13 cellular contexts compared by ENCODE assay signal in genomic region chr1:234985531-234986294, GRCh38.
A peak's percentile ranks its signal among the peaks of the same experiment; 100 is the strongest.
DNase-seq lines count a peak whose midpoint lies in the region; ATAC-seq, FAIRE-seq and TF ChIP-seq lines count a peak whose summit lies in the region.
"Had no signal": no experiment of that assay in that cellular context is flagged by ENCODE, and none has a peak within 500 bp of the region (broad histone marks: within the 10 kb centered on the region; RNA-seq: fewer than 3 reads in every experiment).

No MANE protein-coding gene starts in this region.

- dilution Hi-C loops in endothelial cell of umbilical vein (cut with MboI; ENCODE audit: extremely low pct_ligation_motif_present, low sequenced_read_pairs) = loop anchor here (25.0 kb wide), 1 partner anchor 373 kb away; the partner anchor contains the start of gene IRF2BP2

- H3K9ac ChIP-seq in endothelial cell of umbilical vein (replicated peaks; ENCODE audit: extremely low read depth, insufficient read depth, low read length) = peak overlapping the region; percentile 26
- no peak overlapping the region for H3K9ac ChIP-seq in trophoblast cell (ENCODE audit: low read length)

- no peaks in the 10 kb centered on the region for H3K9me3 ChIP-seq in right cardiac atrium (ENCODE audit: control insufficient read depth, low read length)
- no peaks in the 10 kb centered on the region for H3K9me3 ChIP-seq in endothelial cell of umbilical vein (replicated peaks; ENCODE audit: control insufficient read depth, insufficient read depth, low read length)
- no peaks in the 10 kb centered on the region for H3K9me3 ChIP-seq in trophoblast cell (ENCODE audit: insufficient read depth, low read depth, low read length)
- H3K9me3 ChIP-seq in aorta (ENCODE audit: control insufficient read depth, low read length) = no peaks in the 10 kb centered on the region
- H3K9me3 ChIP-seq in HAP-1 = no peaks in the 10 kb centered on the region

- no TSS peak for BruUV-seq in endothelial cell of umbilical vein (replicated peaks; lab: Mats Ljungman, UMichigan)

- no peak for TF ChIP-seq POLR2A in endothelial cell of umbilical vein (IDR thresholded peaks at IDR 0.05; ENCODE audit: low read depth, low read length)

- H2BK120ac ChIP-seq in trophoblast cell (ENCODE audit: insufficient read depth, low read length, poor library complexity) = peak overlapping the region; percentile 95

- WGBS in right cardiac atrium = 90% methylated on average over 10 of the region's 10 CpGs
- no CpG with 5 or more reads among the region's 10 CpGs for WGBS in trophoblast cell (ENCODE audit: extremely low coverage, insufficient coverage, insufficient read length)
- WGBS in aorta, 2 donors = 92% methylated on average over 10 of the region's 10 CpGs

- H4K91ac ChIP-seq in trophoblast cell (ENCODE audit: low read depth, low read length) = peak overlapping the region; percentile 95

- H2AFZ ChIP-seq in endothelial cell of umbilical vein (ENCODE audit: low read depth, low read length) (no peak overlapping the region), trophoblast cell (ENCODE audit: insufficient read depth, low read length, poor library complexity) (no peak overlapping the region)

- H4K20me1 ChIP-seq in endothelial cell of umbilical vein (replicated peaks; ENCODE audit: control insufficient read depth, extremely low read depth, insufficient read depth, low read length) = no peaks in the 10 kb centered on the region

- in situ Hi-C loops in HAP-1 (cut with MboI; ENCODE audit: low sequenced_read_pairs) = loop anchor here (5.0 kb wide), 1 partner anchor 373 kb away; the partner anchor contains the start of gene IRF2BP2

- DNase-seq in right cardiac atrium (peak in 1 of 3 donors; percentile 73), Right ventricle myocardium inferior (ENCODE audit: missing footprints) (no peak), endothelial cell of umbilical vein (ENCODE audit: low read depth, low spot score) (no peak), trophoblast cell (no peak), aorta (peak in 1 of 2 donors; percentile 68), HAP-1 (ENCODE audit: low spot score in 2 of 2) (no peak)
- DNase-seq: activated T-cell treated with anti-CD3 and anti-CD28 coated beads, Interleukin-2, amount 50 U/mL, for 4 hours; C1 segment of cervical spinal cord; PC-3 had no signal

- peak overlapping the region; percentile 58 for H3K14ac ChIP-seq in trophoblast cell (ENCODE audit: low read length)

- FAIRE-seq in endothelial cell of umbilical vein (lab: Jason Lieb, UNC) = no peak
- FAIRE-seq: colon, TTC549 had no signal

- H3K27ac ChIP-seq in right cardiac atrium (ENCODE audit: low read length) (peak overlapping the region; percentile 82), endothelial cell of umbilical vein (ENCODE audit: insufficient read depth, low read depth, low read length) (peak overlapping the region; percentile 100), trophoblast cell (ENCODE audit: low read depth, low read length) (peak overlapping the region; percentile 20), aorta (ENCODE audit: low read depth in 1 of 2, low read length in 2 of 2) (peak overlapping the region; percentile 91 to 93)

- H3K27me3 ChIP-seq in right cardiac atrium (ENCODE audit: control insufficient read depth, insufficient read depth) = no peaks in the 10 kb centered on the region
- no peaks in the 10 kb centered on the region for H3K27me3 ChIP-seq in endothelial cell of umbilical vein (ENCODE audit: control insufficient read depth in 2 of 2, insufficient read depth in 2 of 2, low read length in 2 of 2)
- H3K27me3 ChIP-seq in trophoblast cell (ENCODE audit: insufficient read depth, low read length) = no peaks in the 10 kb centered on the region
- H3K27me3 ChIP-seq in aorta (ENCODE audit: control insufficient read depth in 1 of 2, insufficient read depth in 2 of 2, low read length in 1 of 2) = no peaks in the 10 kb centered on the region
- H3K27me3 ChIP-seq in HAP-1 (ENCODE audit: low read depth) = no peaks in the 10 kb centered on the region

- H3K4me1 ChIP-seq in right cardiac atrium (ENCODE audit: control insufficient read depth, insufficient read depth, low read length) (peaks cover 24% of the 10 kb centered on the region), endothelial cell of umbilical vein (ENCODE audit: control insufficient read depth, extremely low read depth, insufficient read depth, low read length) (peaks cover 59% of the 10 kb centered on the region), trophoblast cell (ENCODE audit: control insufficient read depth in 1 of 2, insufficient read depth in 2 of 2, low read length in 2 of 2) (peaks cover 39 to 48% of the 10 kb centered on the region in 2 experiments), aorta (ENCODE audit: control insufficient read depth in 1 of 2, insufficient read depth in 2 of 2, low read length in 2 of 2) (peaks cover 4 to 7% of the 10 kb centered on the region in 2 donors), HAP-1 (peaks cover 20% of the 10 kb centered on the region)

- peak overlapping the region; percentile 42 for H3K18ac ChIP-seq in trophoblast cell (ENCODE audit: low read length)

- H4K8ac ChIP-seq in trophoblast cell (ENCODE audit: low read depth, low read length) = peak overlapping the region; percentile 43

- H3K79me2 ChIP-seq in endothelial cell of umbilical vein (ENCODE audit: control insufficient read depth, insufficient read depth, low read length) (no peaks in the 10 kb centered on the region), trophoblast cell (ENCODE audit: control insufficient read depth, insufficient read depth, low read length, poor library complexity) (peaks cover 5% of the 10 kb centered on the region)

- no peaks in the 10 kb centered on the region for H3K36me3 ChIP-seq in endothelial cell of umbilical vein (ENCODE audit: control insufficient read depth in 2 of 2, extremely low read depth in 1 of 2, insufficient read depth in 2 of 2, low read length in 2 of 2)
- no peaks in the 10 kb centered on the region for H3K36me3 ChIP-seq in trophoblast cell (ENCODE audit: control insufficient read depth in 1 of 2, insufficient read depth in 2 of 2, low read length in 2 of 2)
- no peaks in the 10 kb centered on the region for H3K36me3 ChIP-seq in aorta (ENCODE audit: control insufficient read depth in 1 of 2, insufficient read depth in 2 of 2, low read length in 1 of 2)
- H3K36me3 ChIP-seq in HAP-1 (replicated peaks) = no peaks in the 10 kb centered on the region

- intact Hi-C loops in right cardiac atrium (cut with DNase I) = loop anchor here in 2 of 4 donors (5.0 to 10.0 kb wide), 4 partner anchors 89 to 491 kb away; no protein-coding TSS in a partner anchor
- intact Hi-C loops in Right ventricle myocardium inferior (cut with DNase I) = loop anchor here (5.0 kb wide), 1 partner anchor 448 kb away; no protein-coding TSS in a partner anchor
- intact Hi-C loops in endothelial cell of umbilical vein (cut with micrococcal nuclease) = loop anchor here (2.0 kb wide), 1 partner anchor 123 kb away; no protein-coding TSS in a partner anchor
- intact Hi-C loops in aorta (cut with DNase I) = loop anchor here (2.0 to 5.0 kb wide), 3 partner anchors 89 to 488 kb away; no protein-coding TSS in a partner anchor

- H3K4me3 ChIP-seq in right cardiac atrium (ENCODE audit: low read length) = no peak overlapping the region
- no peak overlapping the region for H3K4me3 ChIP-seq in endothelial cell of umbilical vein (replicated peaks in 1 of 3; ENCODE audit: insufficient read depth in 1 of 3, low read depth in 1 of 3, low read length in 3 of 3)
- no peak overlapping the region for H3K4me3 ChIP-seq in trophoblast cell (ENCODE audit: low read depth, low read length)
- no peak overlapping the region for H3K4me3 ChIP-seq in aorta (ENCODE audit: low read length in 2 of 2)
- H3K4me3 ChIP-seq in HAP-1 = no peak overlapping the region

- H2AK5ac ChIP-seq in trophoblast cell (ENCODE audit: low read length) = peak overlapping the region; percentile 95

- peak overlapping the region; percentile 96 for H2BK12ac ChIP-seq in trophoblast cell (ENCODE audit: low read length)

- no peak overlapping the region for H4K12ac ChIP-seq in trophoblast cell (ENCODE audit: low read depth, low read length)

- ATAC-seq in right cardiac atrium (no peak), Right ventricle myocardium inferior (no peak), aorta (ENCODE audit: low FRiP score) (no peak), GM18868 (IDR thresholded peaks at IDR 0.05; ENCODE audit: unreplicated experiment) (no peak), GM19324 (IDR thresholded peaks at IDR 0.05; ENCODE audit: low FRiP score, unreplicated experiment) (no peak)
- ATAC-seq: activated T-cell treated with anti-CD3 and anti-CD28 coated beads, Interleukin-2, amount 50 U/mL, for 4 hours; PC-3 had no signal

- no peak overlapping the region for H3K23ac ChIP-seq in trophoblast cell (ENCODE audit: low read length)

- no peak overlapping the region for H3K4me2 ChIP-seq in endothelial cell of umbilical vein (ENCODE audit: insufficient read depth, low read length)
- H3K4me2 ChIP-seq in trophoblast cell (ENCODE audit: low read length) = no peak overlapping the region

- peak overlapping the region; percentile 75 for H3K4ac ChIP-seq in trophoblast cell (ENCODE audit: low read depth, low read length)

- H2BK5ac ChIP-seq in trophoblast cell (ENCODE audit: low read depth, low read length, poor library complexity) = peak overlapping the region; percentile 55

- no peaks in the 10 kb centered on the region for H3K9me1 ChIP-seq in endothelial cell of umbilical vein (replicated peaks; ENCODE audit: control insufficient read depth, extremely low read depth, insufficient read depth, low read length)

- peaks cover 53% of the 10 kb centered on the region for H3K79me1 ChIP-seq in trophoblast cell (ENCODE audit: low read length)

- no peak for TF ChIP-seq CTCF in endothelial cell of umbilical vein (IDR thresholded peaks at IDR 0.05; ENCODE audit: extremely low read depth in 1 of 2, insufficient read depth in 1 of 2, low read depth in 1 of 2, low read length in 2 of 2)

- POLR2A ChIA-PET in endothelial cell of umbilical vein (lab: Charles Lee) = interaction anchor here (0.7 kb wide), 1 partner anchor 59 kb away, joined by 12 read pairs; no protein-coding TSS in a partner anchor

- CTCF ChIA-PET in endothelial cell of umbilical vein (lab: Charles Lee) = interaction anchor here (1.1 to 1.2 kb wide), 2 partner anchors 98 to 374 kb away, joined by 4 read pairs; no protein-coding TSS in a partner anchor

TF ChIP-seq in endothelial cell of umbilical vein, 7 proteins besides CTCF, POLR2A, EP300 and RAD21 (continues in another document):
- no peak for TF ChIP-seq GATA2 (IDR thresholded peaks at IDR 0.05; ENCODE audit: insufficient read depth, insufficient read length, low read depth, low read length)
- no peak for TF ChIP-seq EZH2 (IDR thresholded peaks at IDR 0.05; ENCODE audit: borderline replicate concordance, low read depth, low read length, severe bottlenecking)
- no peak for TF ChIP-seq JUN (IDR thresholded peaks at IDR 0.05; ENCODE audit: borderline replicate concordance, insufficient read depth, insufficient read length, low read depth)
- TF ChIP-seq FOS (IDR thresholded peaks at IDR 0.05; ENCODE audit: borderline replicate concordance, insufficient read depth, low read length) = no peak
- TF ChIP-seq MYC (IDR thresholded peaks at IDR 0.05; ENCODE audit: low read depth, low read length) = no peak
- TF ChIP-seq POLR2AphosphoS5 (IDR thresholded peaks at IDR 0.05; ENCODE audit: insufficient read depth, low read depth, low read length) = no peak

Comparison
In these comparisons a context has a peak if more than half of its experiments do, and no peak if none do; other contexts are left out.
1. H3K27ac ChIP-seq: peak in every context shown above with its lines; median percentile 100 in endothelial cell of umbilical vein; 92 in aorta; 82 in right cardiac atrium; 20 in trophoblast cell.